In genomic region chr10:133390597-133391248, GRCh38 we compare ENCODE assay signal across 15 cellular contexts. TPM values are rescaled to one million over a fixed set of nuclear protein-coding genes. Genes with fewer than 3 reads are reported as not detected.
DNase-seq lines count a peak whose midpoint lies in the region; ATAC-seq and TF ChIP-seq lines count a peak whose summit lies in the region.
"Had no signal": no experiment of that assay in that cellular context is flagged by ENCODE, and none has a peak within 500 bp of the region (broad histone marks: within the 10 kb centered on the region; RNA-seq: fewer than 3 reads in every experiment).

No MANE protein-coding gene starts in this region.

- no peaks in the 10 kb centered on the region for H3K27me3 Mint-ChIP-seq in T-helper 1 cell treated with Interleukin-12 subunit alpha and Interleukin-12 subunit beta and Interleukin-4 antibody, amounts not matched to agents 30 μg/mL and 1 μg/mL, for 36 hours (ENCODE audit: low read depth)

- peaks cover 15% of the 10 kb centered on the region for H3K79me2 ChIP-seq in OCI-LY3 (ENCODE audit: low read length)

- H4K20me1 ChIP-seq in OCI-LY3 (ENCODE audit: insufficient read depth, low read length) = no peaks in the 10 kb centered on the region

- H3K27ac Mint-ChIP-seq in T-helper 1 cell treated with Interleukin-12 subunit alpha and Interleukin-12 subunit beta and Interleukin-4 antibody, amounts not matched to agents 30 μg/mL and 1 μg/mL, for 36 hours = peak overlapping the region; percentile 95

- intact Hi-C loops in colonic mucosa (cut with DNase I) = no loop called here
- intact Hi-C loops in psoas muscle (cut with DNase I) = loop anchor here in 1 of 2 donors (10.0 kb wide), 1 partner anchor 66 kb away; no protein-coding TSS in a partner anchor

- H3K27me3 ChIP-seq in OCI-LY3 (ENCODE audit: low read depth, low read length) = no peaks in the 10 kb centered on the region
- no peaks in the 10 kb centered on the region for H3K27me3 ChIP-seq in colonic mucosa
- H3K27me3 ChIP-seq in psoas muscle (ENCODE audit: insufficient read depth in 3 of 3, low read length in 2 of 3) = no peaks in the 10 kb centered on the region
- H3K27me3 ChIP-seq: cardiac muscle cell had no signal

- H3K4me3 Mint-ChIP-seq in T-helper 1 cell treated with Interleukin-12 subunit alpha and Interleukin-12 subunit beta and Interleukin-4 antibody, amounts not matched to agents 30 μg/mL and 1 μg/mL, for 36 hours = peak overlapping the region; percentile 74

- H3K36me3 ChIP-seq in OCI-LY3 (replicated peaks; ENCODE audit: low read depth, low read length) = peaks cover 3% of the 10 kb centered on the region
- H3K36me3 ChIP-seq in colonic mucosa = no peaks in the 10 kb centered on the region
- H3K36me3 ChIP-seq in psoas muscle (ENCODE audit: insufficient read depth in 1 of 2, low read depth in 1 of 2) = peaks cover 0 to 7% of the 10 kb centered on the region in 2 donors

- no peaks in the 10 kb centered on the region for H3K9me3 Mint-ChIP-seq in T-helper 1 cell treated with Interleukin-12 subunit alpha and Interleukin-12 subunit beta and Interleukin-4 antibody, amounts not matched to agents 30 μg/mL and 1 μg/mL, for 36 hours

- 82 to 90% (median 87%) methylated on average over 19 of the region's 19 CpGs for WGBS in psoas muscle, 3 donors

- no peak overlapping the region for H2AFZ ChIP-seq in OCI-LY3 (ENCODE audit: low read depth, low read length)
- H2AFZ ChIP-seq: parathyroid adenoma had no signal

- no peak for ATAC-seq in psoas muscle
- ATAC-seq: left cardiac atrium had no signal

- DNase-seq in T-helper 1 cell (no peak), colonic mucosa (no peak), psoas muscle (no peak), T1000 (lab: John Stamatoyannopoulos, UW) (no peak), Ammon's horn (ENCODE audit: low spot score) (no peak), NCI-H1930 (lab: John Stamatoyannopoulos, UW) (no peak)
- DNase-seq: left cardiac atrium, NCI-H526 treated with DMSO at 0.1 percent for 48 hours had no signal

- H3K4me3 ChIP-seq in OCI-LY3 (ENCODE audit: low read length) (peak overlapping the region; percentile 80; the same call in 1 of the 2 replicates), colonic mucosa (no peak overlapping the region), psoas muscle (no peak overlapping the region)
- H3K4me3 ChIP-seq: cardiac muscle cell had no signal

- peaks cover 49% of the 10 kb centered on the region for H3K4me1 ChIP-seq in OCI-LY3 (ENCODE audit: low read length)
- peaks cover 8% of the 10 kb centered on the region for H3K4me1 ChIP-seq in colonic mucosa
- peaks cover 8% of the 10 kb centered on the region for H3K4me1 ChIP-seq in psoas muscle

- peaks cover 11% of the 10 kb centered on the region for H3K36me3 Mint-ChIP-seq in T-helper 1 cell treated with Interleukin-12 subunit alpha and Interleukin-12 subunit beta and Interleukin-4 antibody, amounts not matched to agents 30 μg/mL and 1 μg/mL, for 36 hours (ENCODE audit: low read depth)

- no peaks in the 10 kb centered on the region for H3K9me3 ChIP-seq in OCI-LY3 (ENCODE audit: insufficient read depth, low read length)
- H3K9me3 ChIP-seq in colonic mucosa = no peaks in the 10 kb centered on the region
- no peaks in the 10 kb centered on the region for H3K9me3 ChIP-seq in psoas muscle

- H3K9ac ChIP-seq in OCI-LY3 (ENCODE audit: low read length) (no peak overlapping the region), colonic mucosa (ENCODE audit: low read depth in 2 of 2, low read length in 2 of 2) (no peak overlapping the region)
- H3K9ac ChIP-seq: parathyroid adenoma had no signal

- no peak for TF ChIP-seq CTCF in OCI-LY3 (IDR thresholded peaks at IDR 0.05; ENCODE audit: low read depth, low read length)
- TF ChIP-seq CTCF in colonic mucosa (IDR thresholded peaks at IDR 0.05) = no peak
- no peak for TF ChIP-seq CTCF in psoas muscle (IDR thresholded peaks at IDR 0.05)

- H3K4me2 ChIP-seq in OCI-LY3 (ENCODE audit: low read length) = peak overlapping the region; percentile 99

- peaks cover 38% of the 10 kb centered on the region for H3K4me1 Mint-ChIP-seq in T-helper 1 cell treated with Interleukin-12 subunit alpha and Interleukin-12 subunit beta and Interleukin-4 antibody, amounts not matched to agents 30 μg/mL and 1 μg/mL, for 36 hours (ENCODE audit: low read depth)

- H3K27ac ChIP-seq in OCI-LY3 (ENCODE audit: low read length) = peak overlapping the region; percentile 98
- H3K27ac ChIP-seq in colonic mucosa = peak overlapping the region; percentile 17
- H3K27ac ChIP-seq in psoas muscle = peak overlapping the region; percentile 30
- H3K27ac ChIP-seq: 22Rv1, cardiac muscle cell, parathyroid adenoma had no signal

RNA-seq across cellular contexts. Expression of gene MTG1, which starts 3.2 kb away (rescaled TPM):
- total RNA-seq in colonic mucosa = 10 to 100 TPM; 31.2 to 59.5 TPM
- 10 to 100 TPM; 22.7 to 37.7 (median 26.5) TPM for total RNA-seq in psoas muscle
- 10 to 100 TPM; 31.5 to 67.1 (median 32.2) TPM for polyA plus RNA-seq in psoas muscle

RNA-seq across cellular contexts. Expression of gene PAOX, which starts 11.7 kb away (rescaled TPM):
- total RNA-seq in colonic mucosa = 1 to 10 TPM; 3.5 to 5.8 TPM
- total RNA-seq in psoas muscle = 1 to 10 TPM; 3.1 to 5.2 (median 3.4) TPM
- polyA plus RNA-seq in psoas muscle = 1 to 10 TPM; 2.4 to 4.1 (median 3.6) TPM
- total RNA-seq: H4 had no signal

RNA-seq across cellular contexts. Expression of gene ECHS1, which starts 17.6 kb away (rescaled TPM):
- total RNA-seq in colonic mucosa (100 to 1,000 TPM; 188 to 214 TPM), psoas muscle (100 to 1,000 TPM in 3 of 4 donors, 10 to 100 TPM in 1; 83.2 to 151 (median 120) TPM)
- 100 to 1,000 TPM; 107 to 131 (median 123) TPM for polyA plus RNA-seq in psoas muscle

RNA-seq across cellular contexts. Expression of gene FUOM, which starts 32.9 kb away (rescaled TPM):
- total RNA-seq in colonic mucosa (10 to 100 TPM; 16.9 to 23.3 TPM), psoas muscle (1 to 10 TPM; 3.0 to 6.7 (median 4.5) TPM)
- 1 to 10 TPM; 5.4 to 9.1 (median 8.6) TPM for polyA plus RNA-seq in psoas muscle

RNA-seq across cellular contexts. Expression of gene SPRN, which starts 33.7 kb away (rescaled TPM):
- not detected for total RNA-seq in colonic mucosa
- not detected for total RNA-seq in psoas muscle
- under 1 TPM; 0.08 to 0.22 (median 0.12) TPM for polyA plus RNA-seq in psoas muscle
- total RNA-seq: Daoy, H4, left cardiac atrium had no signal

Comparison
In these comparisons a context has a peak if more than half of its experiments do, and no peak if none do; other contexts are left out.
1. H3K27ac ChIP-seq: peak in every context shown above with its lines; median percentile 98 in OCI-LY3; 30 in psoas muscle; 17 in colonic mucosa.